1 cellular context compared by ENCODE assay signal in the genomic region with DNA sequence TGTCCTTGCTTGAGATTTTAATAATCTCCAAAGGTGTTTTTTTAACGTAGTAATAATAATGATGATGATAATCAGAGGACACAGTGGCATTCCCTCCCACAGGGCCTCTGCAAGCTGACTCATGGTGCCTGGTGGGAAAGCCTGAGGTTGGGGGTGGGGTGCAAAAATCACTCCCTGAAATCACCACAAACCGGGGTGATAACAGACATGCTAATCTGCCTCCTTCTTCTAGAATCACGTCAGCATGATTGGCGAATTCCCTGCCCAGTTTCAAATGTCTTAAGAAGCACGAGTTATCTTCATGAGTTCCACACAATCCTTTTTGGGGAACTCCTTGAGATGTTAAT.
TF ChIP-seq lines count a peak whose summit lies in the region.

No MANE protein-coding gene starts in this region.

TF ChIP-seq in H1, 55 proteins besides CTCF, POLR2A, EP300 and RAD21 (continued from another document):
- TF ChIP-seq MAFK (IDR thresholded peaks at IDR 0.05; ENCODE audit: low read depth, low read length) (peak; percentile 38; the same call in 1 of the 2 replicates), BACH1 (IDR thresholded peaks at IDR 0.05; ENCODE audit: low read length) (peak; percentile 73), YY1 (IDR thresholded peaks at IDR 0.05; ENCODE audit: low read depth, low read length) (no peak), CTBP2 (IDR thresholded peaks at IDR 0.05; ENCODE audit: borderline replicate concordance, insufficient read depth, insufficient read length, low read length) (no peak), KDM1A (IDR thresholded peaks at IDR 0.05; ENCODE audit: borderline replicate concordance, low read length) (no peak)
- TF ChIP-seq, protein P1, sequence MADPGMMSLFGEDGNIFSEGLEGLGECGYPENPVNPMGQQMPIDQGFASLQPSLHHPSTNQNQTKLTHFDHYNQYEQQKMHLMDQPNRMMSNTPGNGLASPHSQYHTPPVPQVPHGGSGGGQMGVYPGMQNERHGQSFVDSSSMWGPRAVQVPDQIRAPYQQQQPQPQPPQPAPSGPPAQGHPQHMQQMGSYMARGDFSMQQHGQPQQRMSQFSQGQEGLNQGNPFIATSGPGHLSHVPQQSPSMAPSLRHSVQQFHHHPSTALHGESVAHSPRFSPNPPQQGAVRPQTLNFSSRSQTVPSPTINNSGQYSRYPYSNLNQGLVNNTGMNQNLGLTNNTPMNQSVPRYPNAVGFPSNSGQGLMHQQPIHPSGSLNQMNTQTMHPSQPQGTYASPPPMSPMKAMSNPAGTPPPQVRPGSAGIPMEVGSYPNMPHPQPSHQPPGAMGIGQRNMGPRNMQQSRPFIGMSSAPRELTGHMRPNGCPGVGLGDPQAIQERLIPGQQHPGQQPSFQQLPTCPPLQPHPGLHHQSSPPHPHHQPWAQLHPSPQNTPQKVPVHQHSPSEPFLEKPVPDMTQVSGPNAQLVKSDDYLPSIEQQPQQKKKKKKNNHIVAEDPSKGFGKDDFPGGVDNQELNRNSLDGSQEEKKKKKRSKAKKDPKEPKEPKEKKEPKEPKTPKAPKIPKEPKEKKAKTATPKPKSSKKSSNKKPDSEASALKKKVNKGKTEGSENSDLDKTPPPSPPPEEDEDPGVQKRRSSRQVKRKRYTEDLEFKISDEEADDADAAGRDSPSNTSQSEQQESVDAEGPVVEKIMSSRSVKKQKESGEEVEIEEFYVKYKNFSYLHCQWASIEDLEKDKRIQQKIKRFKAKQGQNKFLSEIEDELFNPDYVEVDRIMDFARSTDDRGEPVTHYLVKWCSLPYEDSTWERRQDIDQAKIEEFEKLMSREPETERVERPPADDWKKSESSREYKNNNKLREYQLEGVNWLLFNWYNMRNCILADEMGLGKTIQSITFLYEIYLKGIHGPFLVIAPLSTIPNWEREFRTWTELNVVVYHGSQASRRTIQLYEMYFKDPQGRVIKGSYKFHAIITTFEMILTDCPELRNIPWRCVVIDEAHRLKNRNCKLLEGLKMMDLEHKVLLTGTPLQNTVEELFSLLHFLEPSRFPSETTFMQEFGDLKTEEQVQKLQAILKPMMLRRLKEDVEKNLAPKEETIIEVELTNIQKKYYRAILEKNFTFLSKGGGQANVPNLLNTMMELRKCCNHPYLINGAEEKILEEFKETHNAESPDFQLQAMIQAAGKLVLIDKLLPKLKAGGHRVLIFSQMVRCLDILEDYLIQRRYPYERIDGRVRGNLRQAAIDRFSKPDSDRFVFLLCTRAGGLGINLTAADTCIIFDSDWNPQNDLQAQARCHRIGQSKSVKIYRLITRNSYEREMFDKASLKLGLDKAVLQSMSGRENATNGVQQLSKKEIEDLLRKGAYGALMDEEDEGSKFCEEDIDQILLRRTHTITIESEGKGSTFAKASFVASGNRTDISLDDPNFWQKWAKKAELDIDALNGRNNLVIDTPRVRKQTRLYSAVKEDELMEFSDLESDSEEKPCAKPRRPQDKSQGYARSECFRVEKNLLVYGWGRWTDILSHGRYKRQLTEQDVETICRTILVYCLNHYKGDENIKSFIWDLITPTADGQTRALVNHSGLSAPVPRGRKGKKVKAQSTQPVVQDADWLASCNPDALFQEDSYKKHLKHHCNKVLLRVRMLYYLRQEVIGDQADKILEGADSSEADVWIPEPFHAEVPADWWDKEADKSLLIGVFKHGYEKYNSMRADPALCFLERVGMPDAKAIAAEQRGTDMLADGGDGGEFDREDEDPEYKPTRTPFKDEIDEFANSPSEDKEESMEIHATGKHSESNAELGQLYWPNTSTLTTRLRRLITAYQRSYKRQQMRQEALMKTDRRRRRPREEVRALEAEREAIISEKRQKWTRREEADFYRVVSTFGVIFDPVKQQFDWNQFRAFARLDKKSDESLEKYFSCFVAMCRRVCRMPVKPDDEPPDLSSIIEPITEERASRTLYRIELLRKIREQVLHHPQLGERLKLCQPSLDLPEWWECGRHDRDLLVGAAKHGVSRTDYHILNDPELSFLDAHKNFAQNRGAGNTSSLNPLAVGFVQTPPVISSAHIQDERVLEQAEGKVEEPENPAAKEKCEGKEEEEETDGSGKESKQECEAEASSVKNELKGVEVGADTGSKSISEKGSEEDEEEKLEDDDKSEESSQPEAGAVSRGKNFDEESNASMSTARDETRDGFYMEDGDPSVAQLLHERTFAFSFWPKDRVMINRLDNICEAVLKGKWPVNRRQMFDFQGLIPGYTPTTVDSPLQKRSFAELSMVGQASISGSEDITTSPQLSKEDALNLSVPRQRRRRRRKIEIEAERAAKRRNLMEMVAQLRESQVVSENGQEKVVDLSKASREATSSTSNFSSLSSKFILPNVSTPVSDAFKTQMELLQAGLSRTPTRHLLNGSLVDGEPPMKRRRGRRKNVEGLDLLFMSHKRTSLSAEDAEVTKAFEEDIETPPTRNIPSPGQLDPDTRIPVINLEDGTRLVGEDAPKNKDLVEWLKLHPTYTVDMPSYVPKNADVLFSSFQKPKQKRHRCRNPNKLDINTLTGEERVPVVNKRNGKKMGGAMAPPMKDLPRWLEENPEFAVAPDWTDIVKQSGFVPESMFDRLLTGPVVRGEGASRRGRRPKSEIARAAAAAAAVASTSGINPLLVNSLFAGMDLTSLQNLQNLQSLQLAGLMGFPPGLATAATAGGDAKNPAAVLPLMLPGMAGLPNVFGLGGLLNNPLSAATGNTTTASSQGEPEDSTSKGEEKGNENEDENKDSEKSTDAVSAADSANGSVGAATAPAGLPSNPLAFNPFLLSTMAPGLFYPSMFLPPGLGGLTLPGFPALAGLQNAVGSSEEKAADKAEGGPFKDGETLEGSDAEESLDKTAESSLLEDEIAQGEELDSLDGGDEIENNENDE (IDR thresholded peaks at IDR 0.05; ENCODE audit: insufficient replicate concordance, low read length) = no peak
